ENCODE assay signal across 1 cellular context in the genomic region with DNA sequence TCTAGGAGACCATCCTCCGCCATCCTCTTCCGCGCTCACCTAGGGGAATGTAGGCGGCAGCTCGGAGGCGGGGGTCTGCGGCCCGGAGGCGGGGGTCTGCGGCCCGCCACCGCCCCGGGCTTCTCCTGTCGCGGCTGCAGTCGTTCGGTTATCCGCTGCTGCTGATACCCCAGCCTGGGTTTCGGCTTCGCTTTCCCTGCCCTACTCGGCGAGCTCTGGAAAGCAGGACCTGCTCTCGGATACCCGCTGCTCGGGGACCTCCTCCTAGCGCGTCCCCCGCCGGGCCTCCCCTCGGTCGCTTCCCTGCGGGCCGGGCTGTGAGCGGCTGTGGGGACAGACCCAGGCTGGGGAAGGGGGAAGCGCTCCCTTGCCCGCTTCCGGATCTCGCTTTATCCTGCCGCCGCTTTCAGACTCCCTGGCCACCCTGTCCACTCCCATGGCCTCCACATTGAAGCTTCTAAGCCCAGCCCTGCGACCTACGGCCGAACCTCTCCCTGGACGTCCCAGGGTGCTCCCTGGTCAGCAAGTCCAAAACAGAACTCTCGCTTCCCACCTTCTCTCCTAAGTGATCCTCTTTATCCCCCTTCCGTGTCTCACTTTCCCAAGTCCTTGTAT.
TF ChIP-seq lines count a peak whose summit lies in the region.

No MANE protein-coding gene starts in this region.

TF ChIP-seq in HepG2, 621 proteins besides CTCF, POLR2A, EP300 and RAD21 (continued from another document):
- TF ChIP-seq, protein P1, sequence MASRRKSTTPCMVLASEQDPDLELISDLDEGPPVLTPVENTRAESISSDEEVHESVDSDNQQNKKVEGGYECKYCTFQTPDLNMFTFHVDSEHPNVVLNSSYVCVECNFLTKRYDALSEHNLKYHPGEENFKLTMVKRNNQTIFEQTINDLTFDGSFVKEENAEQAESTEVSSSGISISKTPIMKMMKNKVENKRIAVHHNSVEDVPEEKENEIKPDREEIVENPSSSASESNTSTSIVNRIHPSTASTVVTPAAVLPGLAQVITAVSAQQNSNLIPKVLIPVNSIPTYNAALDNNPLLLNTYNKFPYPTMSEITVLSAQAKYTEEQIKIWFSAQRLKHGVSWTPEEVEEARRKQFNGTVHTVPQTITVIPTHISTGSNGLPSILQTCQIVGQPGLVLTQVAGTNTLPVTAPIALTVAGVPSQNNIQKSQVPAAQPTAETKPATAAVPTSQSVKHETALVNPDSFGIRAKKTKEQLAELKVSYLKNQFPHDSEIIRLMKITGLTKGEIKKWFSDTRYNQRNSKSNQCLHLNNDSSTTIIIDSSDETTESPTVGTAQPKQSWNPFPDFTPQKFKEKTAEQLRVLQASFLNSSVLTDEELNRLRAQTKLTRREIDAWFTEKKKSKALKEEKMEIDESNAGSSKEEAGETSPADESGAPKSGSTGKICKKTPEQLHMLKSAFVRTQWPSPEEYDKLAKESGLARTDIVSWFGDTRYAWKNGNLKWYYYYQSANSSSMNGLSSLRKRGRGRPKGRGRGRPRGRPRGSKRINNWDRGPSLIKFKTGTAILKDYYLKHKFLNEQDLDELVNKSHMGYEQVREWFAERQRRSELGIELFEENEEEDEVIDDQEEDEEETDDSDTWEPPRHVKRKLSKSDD (CRISPR knock-in tag; IDR thresholded peaks at IDR 0.05; ENCODE audit: low read depth): 0 out of 2 replicates have a peak, but pooled peaks have one; percentile 63
- TF ChIP-seq, protein P2, sequence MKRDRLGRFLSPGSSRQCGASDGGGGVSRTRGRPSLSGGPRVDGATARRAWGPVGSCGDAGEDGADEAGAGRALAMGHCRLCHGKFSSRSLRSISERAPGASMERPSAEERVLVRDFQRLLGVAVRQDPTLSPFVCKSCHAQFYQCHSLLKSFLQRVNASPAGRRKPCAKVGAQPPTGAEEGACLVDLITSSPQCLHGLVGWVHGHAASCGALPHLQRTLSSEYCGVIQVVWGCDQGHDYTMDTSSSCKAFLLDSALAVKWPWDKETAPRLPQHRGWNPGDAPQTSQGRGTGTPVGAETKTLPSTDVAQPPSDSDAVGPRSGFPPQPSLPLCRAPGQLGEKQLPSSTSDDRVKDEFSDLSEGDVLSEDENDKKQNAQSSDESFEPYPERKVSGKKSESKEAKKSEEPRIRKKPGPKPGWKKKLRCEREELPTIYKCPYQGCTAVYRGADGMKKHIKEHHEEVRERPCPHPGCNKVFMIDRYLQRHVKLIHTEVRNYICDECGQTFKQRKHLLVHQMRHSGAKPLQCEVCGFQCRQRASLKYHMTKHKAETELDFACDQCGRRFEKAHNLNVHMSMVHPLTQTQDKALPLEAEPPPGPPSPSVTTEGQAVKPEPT (CRISPR knock-in tag; IDR thresholded peaks at IDR 0.05; ENCODE audit: low read depth): peak; percentile 13; the same call in 1 of the 2 replicates
- TF ChIP-seq ZNF737 (CRISPR knock-in tag; IDR thresholded peaks at IDR 0.05; ENCODE audit: borderline replicate concordance): 0 out of 2 replicates have a peak, but pooled peaks have one; percentile 7
- no peak for TF ChIP-seq SMAD1 (CRISPR knock-in tag; IDR thresholded peaks at IDR 0.05; ENCODE audit: borderline replicate concordance, low read depth)
- 0 out of 2 replicates have a peak, but pooled peaks have one; percentile 41 for TF ChIP-seq ZNF484 (CRISPR knock-in tag; IDR thresholded peaks at IDR 0.05; ENCODE audit: borderline replicate concordance, low read depth)
- no peak for TF ChIP-seq ZNF225 (CRISPR knock-in tag; IDR thresholded peaks at IDR 0.05)
- TF ChIP-seq ZNF101 (CRISPR knock-in tag; IDR thresholded peaks at IDR 0.05; ENCODE audit: borderline replicate concordance, low read depth): no peak
- no peak for TF ChIP-seq ZNF510 (CRISPR knock-in tag; IDR thresholded peaks at IDR 0.05; ENCODE audit: low read depth)
- TF ChIP-seq PITX1 (CRISPR knock-in tag; IDR thresholded peaks at IDR 0.05): 0 out of 2 replicates have a peak, but pooled peaks have one; percentile 50
- peak; percentile 77; the same call in 1 of the 2 replicates for TF ChIP-seq ZNF292 (CRISPR knock-in tag; IDR thresholded peaks at IDR 0.05; ENCODE audit: borderline replicate concordance, low read depth)
- TF ChIP-seq SIN3A (IDR thresholded peaks at IDR 0.05; ENCODE audit: borderline replicate concordance, low read depth, low read length): no peak
- TF ChIP-seq GATAD1 (CRISPR knock-in tag; IDR thresholded peaks at IDR 0.05): 0 out of 2 replicates have a peak, but pooled peaks have one; percentile 30
- TF ChIP-seq ELF3 (CRISPR knock-in tag; IDR thresholded peaks at IDR 0.05): no peak
- TF ChIP-seq, protein P3, sequence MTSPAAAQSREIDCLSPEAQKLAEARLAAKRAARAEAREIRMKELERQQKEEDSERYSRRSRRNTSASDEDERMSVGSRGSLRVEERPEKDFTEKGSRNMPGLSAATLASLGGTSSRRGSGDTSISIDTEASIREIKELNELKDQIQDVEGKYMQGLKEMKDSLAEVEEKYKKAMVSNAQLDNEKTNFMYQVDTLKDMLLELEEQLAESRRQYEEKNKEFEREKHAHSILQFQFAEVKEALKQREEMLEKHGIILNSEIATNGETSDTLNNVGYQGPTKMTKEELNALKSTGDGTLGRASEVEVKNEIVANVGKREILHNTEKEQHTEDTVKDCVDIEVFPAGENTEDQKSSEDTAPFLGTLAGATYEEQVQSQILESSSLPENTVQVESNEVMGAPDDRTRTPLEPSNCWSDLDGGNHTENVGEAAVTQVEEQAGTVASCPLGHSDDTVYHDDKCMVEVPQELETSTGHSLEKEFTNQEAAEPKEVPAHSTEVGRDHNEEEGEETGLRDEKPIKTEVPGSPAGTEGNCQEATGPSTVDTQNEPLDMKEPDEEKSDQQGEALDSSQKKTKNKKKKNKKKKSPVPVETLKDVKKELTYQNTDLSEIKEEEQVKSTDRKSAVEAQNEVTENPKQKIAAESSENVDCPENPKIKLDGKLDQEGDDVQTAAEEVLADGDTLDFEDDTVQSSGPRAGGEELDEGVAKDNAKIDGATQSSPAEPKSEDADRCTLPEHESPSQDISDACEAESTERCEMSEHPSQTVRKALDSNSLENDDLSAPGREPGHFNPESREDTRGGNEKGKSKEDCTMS (CRISPR knock-in tag; conservative IDR thresholded peaks at IDR 0.05): no peak
- TF ChIP-seq SRSF1 (optimal IDR thresholded peaks at IDR 0.05; ENCODE audit: low read depth, low read length): peak; percentile 78
- no peak for TF ChIP-seq JDP2 (CRISPR knock-in tag; IDR thresholded peaks at IDR 0.05; ENCODE audit: borderline replicate concordance)
- TF ChIP-seq, protein P4, sequence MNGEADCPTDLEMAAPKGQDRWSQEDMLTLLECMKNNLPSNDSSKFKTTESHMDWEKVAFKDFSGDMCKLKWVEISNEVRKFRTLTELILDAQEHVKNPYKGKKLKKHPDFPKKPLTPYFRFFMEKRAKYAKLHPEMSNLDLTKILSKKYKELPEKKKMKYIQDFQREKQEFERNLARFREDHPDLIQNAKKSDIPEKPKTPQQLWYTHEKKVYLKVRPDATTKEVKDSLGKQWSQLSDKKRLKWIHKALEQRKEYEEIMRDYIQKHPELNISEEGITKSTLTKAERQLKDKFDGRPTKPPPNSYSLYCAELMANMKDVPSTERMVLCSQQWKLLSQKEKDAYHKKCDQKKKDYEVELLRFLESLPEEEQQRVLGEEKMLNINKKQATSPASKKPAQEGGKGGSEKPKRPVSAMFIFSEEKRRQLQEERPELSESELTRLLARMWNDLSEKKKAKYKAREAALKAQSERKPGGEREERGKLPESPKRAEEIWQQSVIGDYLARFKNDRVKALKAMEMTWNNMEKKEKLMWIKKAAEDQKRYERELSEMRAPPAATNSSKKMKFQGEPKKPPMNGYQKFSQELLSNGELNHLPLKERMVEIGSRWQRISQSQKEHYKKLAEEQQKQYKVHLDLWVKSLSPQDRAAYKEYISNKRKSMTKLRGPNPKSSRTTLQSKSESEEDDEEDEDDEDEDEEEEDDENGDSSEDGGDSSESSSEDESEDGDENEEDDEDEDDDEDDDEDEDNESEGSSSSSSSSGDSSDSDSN (CRISPR knock-in tag; IDR thresholded peaks at IDR 0.05): peak; percentile 95
- no peak for TF ChIP-seq MIXL1 (CRISPR knock-in tag; IDR thresholded peaks at IDR 0.05)
- 0 out of 2 replicates have a peak, but pooled peaks have one; percentile 30 for TF ChIP-seq CCDC6 (CRISPR knock-in tag; IDR thresholded peaks at IDR 0.05)
- TF ChIP-seq, protein P5, sequence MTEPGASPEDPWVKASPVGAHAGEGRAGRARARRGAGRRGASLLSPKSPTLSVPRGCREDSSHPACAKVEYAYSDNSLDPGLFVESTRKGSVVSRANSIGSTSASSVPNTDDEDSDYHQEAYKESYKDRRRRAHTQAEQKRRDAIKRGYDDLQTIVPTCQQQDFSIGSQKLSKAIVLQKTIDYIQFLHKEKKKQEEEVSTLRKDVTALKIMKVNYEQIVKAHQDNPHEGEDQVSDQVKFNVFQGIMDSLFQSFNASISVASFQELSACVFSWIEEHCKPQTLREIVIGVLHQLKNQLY (CRISPR knock-in tag; IDR thresholded peaks at IDR 0.05): no peak
- TF ChIP-seq NFKBIZ (CRISPR knock-in tag; IDR thresholded peaks at IDR 0.05): no peak
- peak; percentile 22 for TF ChIP-seq HNRNPK (IDR thresholded peaks at IDR 0.05; ENCODE audit: low read depth, low read length, poor library complexity, severe bottlenecking)
- peak; percentile 16; the same call in 1 of the 2 replicates for TF ChIP-seq ZNF768 (CRISPR knock-in tag; IDR thresholded peaks at IDR 0.05)
- TF ChIP-seq BCL6 (CRISPR knock-in tag; IDR thresholded peaks at IDR 0.05): peak; percentile 10; the same call in 1 of the 2 replicates
- 0 out of 2 replicates have a peak, but pooled peaks have one; percentile 40 for TF ChIP-seq ZBTB7A (CRISPR knock-in tag; IDR thresholded peaks at IDR 0.05)
- peak; percentile 60 for TF ChIP-seq ZFX (CRISPR knock-in tag; IDR thresholded peaks at IDR 0.05; ENCODE audit: low read depth)
- no peak; the same call in 1 of the 2 replicates for TF ChIP-seq KAT7 (CRISPR knock-in tag; IDR thresholded peaks at IDR 0.05; ENCODE audit: borderline replicate concordance)
- TF ChIP-seq TMF1 (CRISPR knock-in tag; IDR thresholded peaks at IDR 0.05; ENCODE audit: low read depth): no peak
- TF ChIP-seq, protein P6, sequence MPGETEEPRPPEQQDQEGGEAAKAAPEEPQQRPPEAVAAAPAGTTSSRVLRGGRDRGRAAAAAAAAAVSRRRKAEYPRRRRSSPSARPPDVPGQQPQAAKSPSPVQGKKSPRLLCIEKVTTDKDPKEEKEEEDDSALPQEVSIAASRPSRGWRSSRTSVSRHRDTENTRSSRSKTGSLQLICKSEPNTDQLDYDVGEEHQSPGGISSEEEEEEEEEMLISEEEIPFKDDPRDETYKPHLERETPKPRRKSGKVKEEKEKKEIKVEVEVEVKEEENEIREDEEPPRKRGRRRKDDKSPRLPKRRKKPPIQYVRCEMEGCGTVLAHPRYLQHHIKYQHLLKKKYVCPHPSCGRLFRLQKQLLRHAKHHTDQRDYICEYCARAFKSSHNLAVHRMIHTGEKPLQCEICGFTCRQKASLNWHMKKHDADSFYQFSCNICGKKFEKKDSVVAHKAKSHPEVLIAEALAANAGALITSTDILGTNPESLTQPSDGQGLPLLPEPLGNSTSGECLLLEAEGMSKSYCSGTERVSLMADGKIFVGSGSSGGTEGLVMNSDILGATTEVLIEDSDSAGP (CRISPR knock-in tag; IDR thresholded peaks at IDR 0.05; ENCODE audit: borderline replicate concordance): peak; percentile 43
- TF ChIP-seq ZNF263 (CRISPR knock-in tag; IDR thresholded peaks at IDR 0.05): peak; percentile 83; the same call in 1 of the 2 replicates
- no peak for TF ChIP-seq ZNF703 (CRISPR knock-in tag; IDR thresholded peaks at IDR 0.05; ENCODE audit: borderline replicate concordance)
- TF ChIP-seq, protein P7, sequence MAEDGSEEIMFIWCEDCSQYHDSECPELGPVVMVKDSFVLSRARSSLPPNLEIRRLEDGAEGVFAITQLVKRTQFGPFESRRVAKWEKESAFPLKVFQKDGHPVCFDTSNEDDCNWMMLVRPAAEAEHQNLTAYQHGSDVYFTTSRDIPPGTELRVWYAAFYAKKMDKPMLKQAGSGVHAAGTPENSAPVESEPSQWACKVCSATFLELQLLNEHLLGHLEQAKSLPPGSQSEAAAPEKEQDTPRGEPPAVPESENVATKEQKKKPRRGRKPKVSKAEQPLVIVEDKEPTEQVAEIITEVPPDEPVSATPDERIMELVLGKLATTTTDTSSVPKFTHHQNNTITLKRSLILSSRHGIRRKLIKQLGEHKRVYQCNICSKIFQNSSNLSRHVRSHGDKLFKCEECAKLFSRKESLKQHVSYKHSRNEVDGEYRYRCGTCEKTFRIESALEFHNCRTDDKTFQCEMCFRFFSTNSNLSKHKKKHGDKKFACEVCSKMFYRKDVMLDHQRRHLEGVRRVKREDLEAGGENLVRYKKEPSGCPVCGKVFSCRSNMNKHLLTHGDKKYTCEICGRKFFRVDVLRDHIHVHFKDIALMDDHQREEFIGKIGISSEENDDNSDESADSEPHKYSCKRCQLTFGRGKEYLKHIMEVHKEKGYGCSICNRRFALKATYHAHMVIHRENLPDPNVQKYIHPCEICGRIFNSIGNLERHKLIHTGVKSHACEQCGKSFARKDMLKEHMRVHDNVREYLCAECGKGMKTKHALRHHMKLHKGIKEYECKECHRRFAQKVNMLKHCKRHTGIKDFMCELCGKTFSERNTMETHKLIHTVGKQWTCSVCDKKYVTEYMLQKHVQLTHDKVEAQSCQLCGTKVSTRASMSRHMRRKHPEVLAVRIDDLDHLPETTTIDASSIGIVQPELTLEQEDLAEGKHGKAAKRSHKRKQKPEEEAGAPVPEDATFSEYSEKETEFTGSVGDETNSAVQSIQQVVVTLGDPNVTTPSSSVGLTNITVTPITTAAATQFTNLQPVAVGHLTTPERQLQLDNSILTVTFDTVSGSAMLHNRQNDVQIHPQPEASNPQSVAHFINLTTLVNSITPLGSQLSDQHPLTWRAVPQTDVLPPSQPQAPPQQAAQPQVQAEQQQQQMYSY (CRISPR knock-in tag; IDR thresholded peaks at IDR 0.05): 0 out of 2 replicates have a peak, but pooled peaks have one; percentile 24
- TF ChIP-seq ZSCAN21 (CRISPR knock-in tag; IDR thresholded peaks at IDR 0.05; ENCODE audit: borderline replicate concordance): peak; percentile 54; the same call in 1 of the 2 replicates
- TF ChIP-seq, protein P8, sequence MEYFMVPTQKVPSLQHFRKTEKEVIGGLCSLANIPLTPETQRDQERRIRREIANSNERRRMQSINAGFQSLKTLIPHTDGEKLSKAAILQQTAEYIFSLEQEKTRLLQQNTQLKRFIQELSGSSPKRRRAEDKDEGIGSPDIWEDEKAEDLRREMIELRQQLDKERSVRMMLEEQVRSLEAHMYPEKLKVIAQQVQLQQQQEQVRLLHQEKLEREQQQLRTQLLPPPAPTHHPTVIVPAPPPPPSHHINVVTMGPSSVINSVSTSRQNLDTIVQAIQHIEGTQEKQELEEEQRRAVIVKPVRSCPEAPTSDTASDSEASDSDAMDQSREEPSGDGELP (IDR thresholded peaks at IDR 0.05; ENCODE audit: borderline replicate concordance, low read depth): no peak
- no peak for TF ChIP-seq GLI4 (CRISPR knock-in tag; IDR thresholded peaks at IDR 0.05; ENCODE audit: borderline replicate concordance)
- no peak for TF ChIP-seq ZFP36L1 (CRISPR knock-in tag; IDR thresholded peaks at IDR 0.05)
- peak; percentile 91 for TF ChIP-seq AGO1 (IDR thresholded peaks at IDR 0.05; ENCODE audit: low read depth, low read length, poor library complexity, severe bottlenecking)
- no peak for TF ChIP-seq YY1 (IDR thresholded peaks at IDR 0.05; ENCODE audit: insufficient read depth, insufficient replicate concordance, low read depth, low read length)
- TF ChIP-seq ZMYM3 (CRISPR knock-in tag; IDR thresholded peaks at IDR 0.05): 0 out of 2 replicates have a peak, but pooled peaks have one; percentile 10
- TF ChIP-seq ZSCAN25 (CRISPR knock-in tag; IDR thresholded peaks at IDR 0.05): peak; percentile 15; the same call in 1 of the 2 replicates
- no peak for TF ChIP-seq REPIN1 (CRISPR knock-in tag; IDR thresholded peaks at IDR 0.05; ENCODE audit: borderline replicate concordance, low read depth)
